Comparison of ENCODE assay signal across 8 cellular contexts in the genomic region with DNA sequence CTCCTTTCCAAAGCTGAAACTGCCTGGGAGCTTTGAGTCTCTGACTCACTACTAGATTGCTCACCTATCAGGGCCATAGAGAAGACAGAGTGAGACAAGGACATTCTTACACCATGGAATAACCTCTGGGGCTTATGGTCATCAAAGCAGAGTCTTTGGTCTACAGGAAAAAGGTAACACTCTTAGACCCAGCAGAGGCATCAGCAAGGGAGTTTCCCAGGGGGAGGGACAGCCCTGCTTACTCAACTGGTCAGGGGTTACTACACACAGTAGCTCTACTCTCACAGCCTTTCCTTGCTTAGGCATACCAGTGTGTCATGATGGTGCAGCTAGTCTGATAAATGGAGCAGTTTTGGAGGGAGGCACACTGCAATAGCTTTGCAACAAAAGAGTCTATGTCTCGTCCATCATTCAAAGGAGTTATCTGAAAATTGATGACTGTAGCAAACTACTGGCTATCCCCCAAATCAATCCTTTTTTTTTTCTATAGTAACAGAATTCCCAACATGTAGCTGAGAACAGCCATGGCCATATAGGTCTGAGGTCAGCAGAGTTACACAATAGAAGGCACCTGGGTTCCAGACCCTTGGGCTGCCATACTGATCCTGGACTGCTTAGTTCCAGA. TPM values are rescaled to one million over a fixed set of nuclear protein-coding genes. Genes with fewer than 3 reads are reported as not detected.
DNase-seq lines count a peak whose midpoint lies in the region; ATAC-seq and TF ChIP-seq lines count a peak whose summit lies in the region.

No MANE protein-coding gene starts in this region.

- peak; percentile 76 for ATAC-seq in HG03175 (IDR thresholded peaks at IDR 0.05; ENCODE audit: unreplicated experiment)

- H3K4me1 ChIP-seq in muscle layer of duodenum (ENCODE audit: control insufficient read depth in 1 of 2, insufficient read depth in 2 of 2, low read length in 2 of 2) (peaks cover 9 to 12% of the 10 kb centered on the region in 2 donors), SJCRH30 (peaks cover 42% of the 10 kb centered on the region)

- DNase-seq in CD14-positive monocyte (ENCODE audit: low spot score) (peak; percentile 84), GM19238 (ENCODE audit: insufficient read length, low spot score) (peak; percentile 30), astrocyte of the cerebellum (ENCODE audit: low read depth) (peak; percentile 39), C1 segment of cervical spinal cord (lab: John Stamatoyannopoulos, UW) (no peak), SK-N-DZ (ENCODE audit: low spot score) (no peak), SJCRH30 (no peak)

- no peak for TF ChIP-seq CTCF in CD14-positive monocyte (IDR thresholded peaks at IDR 0.05)
- no peak for TF ChIP-seq CTCF in astrocyte of the cerebellum (IDR thresholded peaks at IDR 0.05; ENCODE audit: low read depth, low read length, missing control alignments)

- H3K27me3 Mint-ChIP-seq in CD14-positive monocyte (ENCODE audit: low read depth in 3 of 3), result peaks cover 0 to 2% (median 0%) of the 10 kb centered on the region in 3 donors

- peak overlapping the region in 3 of 7 donors; percentile 37 to 61 (median 60) for H3K27ac Mint-ChIP-seq in CD14-positive monocyte

- intact Hi-C loops in CD14-positive monocyte (cut with micrococcal nuclease), result no loop called here

- no peaks in the 10 kb centered on the region for H3K27me3 ChIP-seq in muscle layer of duodenum (ENCODE audit: low read depth, low read length)
- H3K27me3 ChIP-seq in SJCRH30, result no peaks in the 10 kb centered on the region

- H3K4me3 ChIP-seq in astrocyte of the cerebellum (ENCODE audit: low read depth, low read length) (no peak overlapping the region), muscle layer of duodenum (ENCODE audit: low read depth in 1 of 2, low read length in 2 of 2) (no peak overlapping the region), SJCRH30 (no peak overlapping the region)

- no peak overlapping the region for H3K4me3 Mint-ChIP-seq in CD14-positive monocyte

- peaks cover 49% of the 10 kb centered on the region for H3K4me1 Mint-ChIP-seq in CD14-positive monocyte

- H3K9me3 Mint-ChIP-seq in CD14-positive monocyte, result no peaks in the 10 kb centered on the region

- H3K36me3 ChIP-seq in muscle layer of duodenum (ENCODE audit: control insufficient read depth in 1 of 2, insufficient read depth in 2 of 2, low read length in 2 of 2) (peaks cover 0 to 26% of the 10 kb centered on the region in 2 donors), SJCRH30 (no peaks in the 10 kb centered on the region)

- H3K9me3 ChIP-seq in muscle layer of duodenum (ENCODE audit: control insufficient read depth in 1 of 2, low read length in 2 of 2) (no peaks in the 10 kb centered on the region), SJCRH30 (replicated peaks) (no peaks in the 10 kb centered on the region)

- in situ Hi-C loops in astrocyte of the cerebellum (cut with HindIII; ENCODE audit: low sequenced_read_pairs), result no loop called here

- H3K27ac ChIP-seq in muscle layer of duodenum (ENCODE audit: low read length) (peak overlapping the region; percentile 52), SJCRH30 (no peak overlapping the region)

- H3K36me3 Mint-ChIP-seq in CD14-positive monocyte, result no peaks in the 10 kb centered on the region

RNA-seq across cellular contexts. Expression of a gene that starts 22.4 kb away (rescaled TPM):
- polyA plus RNA-seq in CD14-positive monocyte, result under 1 TPM; 0.09 to 0.21 TPM
- polyA plus RNA-seq in SK-N-DZ (2014; cell fraction: cytosol; rRNA removed), result not detected in 2 replicates
- not detected in 2 replicates for polyA plus RNA-seq in SK-N-DZ (2014; cell fraction: nucleus; rRNA removed)
- 0.18 and 0.24 TPM in 2 replicates for total RNA-seq in SJCRH30 (2014; rRNA removed; shearing (Covaris generic))

Comparison
In these comparisons a context has a peak if more than half of its experiments do, and no peak if none do; other contexts are left out.
1. DNase-seq: peak in CD14-positive monocyte (single experiment), GM19238 (single experiment) and astrocyte of the cerebellum (single experiment); none in C1 segment of cervical spinal cord (0 of 14), SK-N-DZ (single experiment) and SJCRH30 (0 of 2).